Comparison of ENCODE assay signal across 20 cellular contexts in genomic region chr10:74093530-74094164, GRCh38.
"Had no signal": no experiment of that assay in that cellular context is flagged by ENCODE, and none has a peak within 500 bp of the region (broad histone marks: within the 10 kb centered on the region; RNA-seq: fewer than 3 reads in every experiment).

No MANE protein-coding gene starts in this region.

- ATAC-seq: heart left ventricle; naive thymus-derived CD4-positive, alpha-beta T cell; psoas muscle; sciatic nerve; stimulated activated memory B cell treated with anti-CD40 and anti-IgM and Interleukin-4, amounts not matched to agents 10 μg/mL and 1 μg/mL and 100 μg/mL, for 72 hours; stimulated activated naive CD8-positive, alpha-beta T cell treated with anti-CD3 and anti-CD28 coated beads, Interleukin-15, amount 100 ng/mL, for 72 hours had no signal

- H3K4me3 ChIP-seq: dorsolateral prefrontal cortex, heart left ventricle, psoas muscle, spleen, testis, tibial nerve had no signal

- H3K27ac ChIP-seq: dorsolateral prefrontal cortex, heart left ventricle, psoas muscle, spleen, testis, tibial nerve had no signal

- H3K9me3 Mint-ChIP-seq: naive thymus-derived CD4-positive, alpha-beta T cell; nephron progenitor cell; stimulated activated memory B cell treated with anti-CD40 and anti-IgM and Interleukin-4, amounts not matched to agents 10 μg/mL and 1 μg/mL and 100 μg/mL, for 72 hours; stimulated activated naive CD8-positive, alpha-beta T cell treated with anti-CD3 and anti-CD28 coated beads, Interleukin-15, amount 100 ng/mL, for 72 hours had no signal

- H3K4me1 Mint-ChIP-seq: nephron progenitor cell; stimulated activated naive CD8-positive, alpha-beta T cell treated with anti-CD3 and anti-CD28 coated beads, Interleukin-15, amount 100 ng/mL, for 72 hours had no signal

- H3K4me3 Mint-ChIP-seq: naive thymus-derived CD4-positive, alpha-beta T cell; nephron progenitor cell; stimulated activated memory B cell treated with anti-CD40 and anti-IgM and Interleukin-4, amounts not matched to agents 10 μg/mL and 1 μg/mL and 100 μg/mL, for 72 hours; stimulated activated naive CD8-positive, alpha-beta T cell treated with anti-CD3 and anti-CD28 coated beads, Interleukin-15, amount 100 ng/mL, for 72 hours had no signal

- H3K4me1 ChIP-seq: psoas muscle, testis had no signal

- H3K27ac Mint-ChIP-seq: stimulated activated naive CD8-positive, alpha-beta T cell treated with anti-CD3 and anti-CD28 coated beads, Interleukin-15, amount 100 ng/mL, for 72 hours had no signal

- H3K27me3 Mint-ChIP-seq: naive thymus-derived CD4-positive, alpha-beta T cell; stimulated activated memory B cell treated with anti-CD40 and anti-IgM and Interleukin-4, amounts not matched to agents 10 μg/mL and 1 μg/mL and 100 μg/mL, for 72 hours; stimulated activated naive CD8-positive, alpha-beta T cell treated with anti-CD3 and anti-CD28 coated beads, Interleukin-15, amount 100 ng/mL, for 72 hours had no signal

- DNase-seq: cortex of kidney; dorsolateral prefrontal cortex; effector CD8-positive, alpha-beta T cell; foreskin melanocyte; heart left ventricle; hippocampal formation; kidney glomerular epithelial cell; naive thymus-derived CD4-positive, alpha-beta T cell; nephron progenitor cell; psoas muscle; retina; spleen; stimulated activated CD4-positive, alpha-beta T cell treated with anti-CD3 and anti-CD28 coated beads, Interleukin-15, amount 100 ng/mL, for 24 hours; stimulated activated CD4-positive, alpha-beta T cell treated with anti-CD3 and anti-CD28 coated beads, Interleukin-1b, Interleukin-23, amount 100 ng/mL, for 48 hours; stimulated activated CD4-positive, alpha-beta T cell treated with anti-CD3 and anti-CD28 coated beads, Interleukin-4, amount 100 ng/mL, for 24 hours; stimulated activated naive CD8-positive, alpha-beta T cell treated with anti-CD3 and anti-CD28 coated beads, Interleukin-15, amount 100 ng/mL, for 72 hours; testis had no signal

- H3K27me3 ChIP-seq: dorsolateral prefrontal cortex, heart left ventricle, spleen, testis, tibial nerve had no signal

- H3K9me3 ChIP-seq: heart left ventricle, psoas muscle, spleen, testis, tibial nerve had no signal
